ENCODE assay signal across 8 cellular contexts in the genomic region with DNA sequence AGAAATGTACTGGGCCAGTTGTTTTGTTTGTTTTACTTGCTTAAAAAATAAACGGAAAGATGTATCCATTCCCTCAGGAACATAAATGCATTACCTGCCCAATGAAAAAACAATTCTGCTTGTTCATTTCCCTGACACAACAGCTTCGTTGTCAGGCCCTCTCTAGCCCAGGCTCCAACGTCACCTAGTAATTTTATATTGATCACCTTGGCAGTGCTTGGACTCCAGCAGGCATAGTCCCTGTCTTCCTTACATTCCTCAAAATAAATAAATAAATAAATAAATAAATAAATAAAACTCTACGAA. TPM values are rescaled to one million over a fixed set of nuclear protein-coding genes. Genes with fewer than 3 reads are reported as not detected.
DNase-seq lines count a peak whose midpoint lies in the region; ATAC-seq, FAIRE-seq and TF ChIP-seq lines count a peak whose summit lies in the region.

No MANE protein-coding gene starts in this region.

- H3K4me2 ChIP-seq in GM23338 = peak overlapping the region; percentile 85
- H3K4me2 ChIP-seq in astrocyte (ENCODE audit: low read length) = peak overlapping the region; percentile 94

- H3K9me3 ChIP-seq in astrocyte (ENCODE audit: insufficient read depth, low read depth, low read length) (no peaks in the 10 kb centered on the region), vagina (no peaks in the 10 kb centered on the region)

- peak overlapping the region; percentile 95 for H3K9ac ChIP-seq in astrocyte (ENCODE audit: low read length)

- H3K27me3 ChIP-seq in GM23338 (ENCODE audit: insufficient read depth) = no peaks in the 10 kb centered on the region
- no peaks in the 10 kb centered on the region for H3K27me3 ChIP-seq in astrocyte (ENCODE audit: insufficient read depth, low read length)
- H3K27me3 ChIP-seq in vagina = no peaks in the 10 kb centered on the region

- H3K36me3 Mint-ChIP-seq in GM23338 (ENCODE audit: low read depth) = no peaks in the 10 kb centered on the region; the same call in 2 of the 3 replicates
- no peaks in the 10 kb centered on the region for H3K36me3 Mint-ChIP-seq in astrocyte (ENCODE audit: low read depth, unreplicated experiment)

- no peaks in the 10 kb centered on the region for H3K9me2 ChIP-seq in GM23338 (ENCODE audit: insufficient read depth)

- DNase-seq in ACHN (peak; percentile 27), GM23338 (ENCODE audit: low spot score) (no peak), astrocyte (ENCODE audit: low read depth) (no peak), lung microvascular endothelial cell (ENCODE audit: low read depth in 2 of 2) (peak; percentile 37 to 63), vagina (ENCODE audit: extremely low spot score in 2 of 2) (no peak), CD1c-positive myeloid dendritic cell (ENCODE audit: extremely low spot score) (no peak)
- DNase-seq in stimulated activated CD4-positive, alpha-beta T cell treated with anti-CD3 and anti-CD28 coated beads, Interleukin-1b, Interleukin-23, amount 100 ng/mL, for 48 hours = no peak

- peak overlapping the region; percentile 72 for H3K27ac Mint-ChIP-seq in GM23338
- peak overlapping the region; percentile 31 for H3K27ac Mint-ChIP-seq in astrocyte (ENCODE audit: unreplicated experiment)

- H3K36me3 ChIP-seq in GM23338 (ENCODE audit: insufficient read depth) (no peaks in the 10 kb centered on the region), astrocyte (ENCODE audit: insufficient read depth, low read length) (peaks cover under 1% of the 10 kb centered on the region), vagina (no peaks in the 10 kb centered on the region)

- H3K4me1 Mint-ChIP-seq in GM23338 (peaks cover 35% of the 10 kb centered on the region), astrocyte (ENCODE audit: low read depth, unreplicated experiment) (peaks cover 20% of the 10 kb centered on the region)

- TF ChIP-seq CTCF in GM23338 (conservative IDR thresholded peaks at IDR 0.05; ENCODE audit: low read depth in 2 of 2) (no peak), astrocyte (IDR thresholded peaks at IDR 0.05; ENCODE audit: insufficient read depth, low read depth, low read length) (no peak), vagina (IDR thresholded peaks at IDR 0.05) (no peak)

- H4K20me1 ChIP-seq in GM23338 (replicated peaks; ENCODE audit: insufficient read depth) = peaks cover 22% of the 10 kb centered on the region
- H4K20me1 ChIP-seq in astrocyte (ENCODE audit: insufficient read depth, low read length) = peaks cover 39% of the 10 kb centered on the region

- peaks cover 42% of the 10 kb centered on the region for H3K4me1 ChIP-seq in GM23338 (ENCODE audit: insufficient read depth)
- H3K4me1 ChIP-seq in astrocyte (ENCODE audit: insufficient read depth, low read length) = peaks cover 20% of the 10 kb centered on the region
- H3K4me1 ChIP-seq in vagina = peaks cover 49% of the 10 kb centered on the region

- ATAC-seq in GM23338 = no peak
- no peak for ATAC-seq in GM21576 (IDR thresholded peaks at IDR 0.05; ENCODE audit: unreplicated experiment)

- H3K27me3 Mint-ChIP-seq in GM23338 (ENCODE audit: insufficient read depth, low read depth, poor library complexity) (peaks cover 5% of the 10 kb centered on the region), astrocyte (ENCODE audit: low read depth, unreplicated experiment) (no peaks in the 10 kb centered on the region)

- H3K9me3 Mint-ChIP-seq in GM23338 (no peaks in the 10 kb centered on the region), astrocyte (ENCODE audit: unreplicated experiment) (no peaks in the 10 kb centered on the region)

- TF ChIP-seq POLR2A in vagina (IDR thresholded peaks at IDR 0.05) = no peak

- in situ Hi-C loops in ACHN (cut with HindIII; ENCODE audit: low pct_ligation_motif_present, low pct_unique_long_range_greater_than_20kb, low sequenced_read_pairs) = no loop called here

- H3K79me2 ChIP-seq in GM23338 (replicated peaks; ENCODE audit: insufficient read depth) (peaks cover 69% of the 10 kb centered on the region), astrocyte (ENCODE audit: insufficient read depth, low read length) (peaks cover 96% of the 10 kb centered on the region)

- H3F3A ChIP-seq in GM23338 (replicated peaks; ENCODE audit: low read depth) = no peaks in the 10 kb centered on the region

- H3K4me3 Mint-ChIP-seq in GM23338 (peak overlapping the region; percentile 92), astrocyte (ENCODE audit: unreplicated experiment) (peak overlapping the region; percentile 99)

- intact Hi-C loops in vagina (cut with DNase I) = no loop called here

- peak overlapping the region; percentile 51 for H3K4me3 ChIP-seq in GM23338
- peak overlapping the region; percentile 97 for H3K4me3 ChIP-seq in astrocyte (ENCODE audit: insufficient read depth, low read depth, low read length)
- H3K4me3 ChIP-seq in vagina = peak overlapping the region; percentile 51 to 83

- H2AFZ ChIP-seq in GM23338 (no peak overlapping the region), astrocyte (ENCODE audit: low read depth, low read length) (no peak overlapping the region)

- H3K27ac ChIP-seq in GM23338 (ENCODE audit: low read depth) (peak overlapping the region; percentile 85; the same call in 1 of the 2 replicates), astrocyte (ENCODE audit: low read depth, low read length) (peak overlapping the region; percentile 93), vagina (peak overlapping the region; percentile 90)

- no peak for FAIRE-seq in astrocyte (lab: Jason Lieb, UNC)

TF ChIP-seq in GM23338, 12 proteins besides CTCF, POLR2A, EP300 and RAD21:
- no peak for TF ChIP-seq ZNF331 (CRISPR knock-in tag; IDR thresholded peaks at IDR 0.05; ENCODE audit: low read depth)
- TF ChIP-seq ZNF114 (CRISPR knock-in tag; IDR thresholded peaks at IDR 0.05) = no peak
TF ChIP-seq in GM23338: peak in this region for 0.

RNA-seq across cellular contexts. Expression of gene CEP170, which starts 1.2 kb away (rescaled TPM):
- total RNA-seq in GM23338 (2014; rRNA removed; shearing (Covaris generic)) = 93.1 and 100 TPM in 2 replicates
- 89.2 and 104 TPM in 2 replicates for polyA plus RNA-seq in GM23338 (2016; fragmentation: Nextera tagmentation; extraction: Ambion mirVana)
- total RNA-seq in astrocyte (149 and 164 TPM in 2 replicates), lung microvascular endothelial cell (69.7 and 72.8 TPM in 2 replicates), vagina (39.3 TPM)

RNA-seq across cellular contexts. Expression of gene SDCCAG8, which starts 2.0 kb away (rescaled TPM):
- 16.1 and 28.0 TPM in 2 replicates for total RNA-seq in GM23338 (2014; rRNA removed; shearing (Covaris generic))
- 66.7 and 70.2 TPM in 2 replicates for polyA plus RNA-seq in GM23338 (2016; fragmentation: Nextera tagmentation; extraction: Ambion mirVana)
- 24.5 and 25.4 TPM in 2 replicates for total RNA-seq in astrocyte
- 27.7 and 34.3 TPM in 2 replicates for total RNA-seq in lung microvascular endothelial cell
- 31.2 TPM for total RNA-seq in vagina

Comparison
In these comparisons a context has a peak if more than half of its experiments do, and no peak if none do; other contexts are left out.
1. DNase-seq: peak in ACHN (single experiment) and lung microvascular endothelial cell (2 of 2); none in GM23338 (single experiment), astrocyte (single experiment), vagina (0 of 2), CD1c-positive myeloid dendritic cell (single experiment) and stimulated activated CD4-positive, alpha-beta T cell treated with anti-CD3 and anti-CD28 coated beads, Interleukin-1b, Interleukin-23, amount 100 ng/mL, for 48 hours (single experiment).
2. Peak in every context shown above with its lines, with median percentiles within 50 percentile points of each other: H3K27ac ChIP-seq and H3K4me3 ChIP-seq.